In genomic region chr4:186144180-186144579, GRCh38 we compare ENCODE assay signal across 1 cellular context.
TF ChIP-seq lines count a peak whose summit lies in the region.

No MANE protein-coding gene starts in this region.

TF ChIP-seq in H1, 55 proteins besides CTCF, POLR2A, EP300 and RAD21:
- TF ChIP-seq E2F6 (IDR thresholded peaks at IDR 0.05) (peak; percentile 95), SP1 (IDR thresholded peaks at IDR 0.05; ENCODE audit: low read depth, low read length) (no peak), SRF (IDR thresholded peaks at IDR 0.05; ENCODE audit: low read depth, low read length) (no peak), EZH2 (IDR thresholded peaks at IDR 0.05; ENCODE audit: low read depth, low read length, severe bottlenecking) (no peak), CHD7 (IDR thresholded peaks at IDR 0.05; ENCODE audit: insufficient replicate concordance, low read length) (no peak), SIN3A (conservative IDR thresholded peaks at IDR 0.05 in 1 of 2, IDR thresholded peaks at IDR 0.05 in 1 of 2; ENCODE audit: low read depth in 1 of 2, low read length in 2 of 2) (peak in 1 of 2 experiments; percentile 17; a peak in 1 of 4 replicates)
- TF ChIP-seq, protein P1, sequence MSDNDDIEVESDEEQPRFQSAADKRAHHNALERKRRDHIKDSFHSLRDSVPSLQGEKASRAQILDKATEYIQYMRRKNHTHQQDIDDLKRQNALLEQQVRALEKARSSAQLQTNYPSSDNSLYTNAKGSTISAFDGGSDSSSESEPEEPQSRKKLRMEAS (IDR thresholded peaks at IDR 0.05) = peak; percentile 97
TF ChIP-seq in H1: peak in this region for 3.
